In genomic region chr2:174748948-174749347, GRCh38 we compare ENCODE assay signal across 8 cellular contexts. TPM values are rescaled to one million over a fixed set of nuclear protein-coding genes. Genes with fewer than 3 reads are reported as not detected.
DNase-seq lines count a peak whose midpoint lies in the region; ATAC-seq, FAIRE-seq and TF ChIP-seq lines count a peak whose summit lies in the region.

No MANE protein-coding gene starts in this region.

- H3K4me1 ChIP-seq in HEK293 (ENCODE audit: control insufficient read depth, insufficient read depth, low read length) (no peaks in the 10 kb centered on the region), HepG2 (ENCODE audit: insufficient read depth, low read length) (no peaks in the 10 kb centered on the region)

- FAIRE-seq in HepG2 (lab: Jason Lieb, UNC) = peak; percentile 96

- POLR2A ChIA-PET in HEK293 (lab: Yijun Ruan, JAX) = interaction anchor here (1.0 kb wide), 1 partner anchor 14 kb away, joined by 4 read pairs; no protein-coding TSS in a partner anchor
- POLR2A ChIA-PET in HepG2 (lab: Yijun Ruan, JAX) = no interaction called here

- no peak overlapping the region for H3K9ac ChIP-seq in HepG2 (ENCODE audit: insufficient read depth, low read depth, low read length)

- peaks cover 19% of the 10 kb centered on the region for H3K4me1 Mint-ChIP-seq in chondrocyte (ENCODE audit: low read depth)

- H3K27me3 ChIP-seq in HepG2 (ENCODE audit: control insufficient read depth in 1 of 2, insufficient read depth in 2 of 2, low read length in 2 of 2) = peaks cover 0 to 39% of the 10 kb centered on the region in 2 experiments; a peak in 3 of 5 replicates

- H3K4me3 ChIP-seq in HEK293 (ENCODE audit: low read depth, low read length) (no peak overlapping the region), HepG2 (replicated peaks in 1 of 3; ENCODE audit: insufficient read depth in 1 of 3, low read depth in 2 of 3, low read length in 3 of 3) (no peak overlapping the region)

- no peaks in the 10 kb centered on the region for H3K36me3 ChIP-seq in HEK293 (ENCODE audit: control insufficient read depth in 2 of 2, insufficient read depth in 1 of 2, low read length in 2 of 2)
- H3K36me3 ChIP-seq in HepG2 (replicated peaks in 1 of 2; ENCODE audit: control insufficient read depth in 1 of 2, insufficient read depth in 2 of 2, low read length in 2 of 2) = no peaks in the 10 kb centered on the region

- intact Hi-C loops in HepG2 (cut with micrococcal nuclease; ENCODE audit: unreplicated experiment) = no loop called here

- CTCF ChIA-PET in HEK293 (lab: Yijun Ruan, JAX) = interaction anchor here (0.6 to 4.2 kb wide), 46 partner anchors 9 to 1539 kb away, joined by 3 to 53 read pairs (median 4); partner anchors contain the start of genes ATF2 and CHRNA1
- CTCF ChIA-PET in HepG2 (lab: Yijun Ruan, JAX; ENCODE audit: low intra/inter-chr PET ratio, low total read pairs) = interaction anchor here (0.8 kb wide), 2 partner anchors 237 to 533 kb away, joined by 3 to 6 read pairs; no protein-coding TSS in a partner anchor

- H3K4me3 Mint-ChIP-seq in chondrocyte (ENCODE audit: unreplicated experiment) = no peak overlapping the region

- TF ChIP-seq CTCF in HEK293 (tag by site-specific recombination; IDR thresholded peaks at IDR 0.05) (peak; percentile 68), chondrocyte (IDR thresholded peaks at IDR 0.05) (peak; percentile 92), HepG2 (CRISPR knock-in tag; IDR thresholded peaks at IDR 0.05) (peak; percentile 81)

- no TSS peak for BruUV-seq in HepG2 (replicated peaks; lab: Mats Ljungman, UMichigan)

- H3K36me3 Mint-ChIP-seq in chondrocyte (ENCODE audit: low read depth) = no peaks in the 10 kb centered on the region

- H3K9me3 ChIP-seq in HEK293 (ENCODE audit: control insufficient read depth, insufficient read depth, low read depth, low read length) = no peaks in the 10 kb centered on the region
- H3K9me3 ChIP-seq in HepG2 (ENCODE audit: low read length) = no peaks in the 10 kb centered on the region

- H2AFZ ChIP-seq in HepG2 (ENCODE audit: low read length) = no peak overlapping the region

- no peak for TF ChIP-seq EP300 in HepG2 (IDR thresholded peaks at IDR 0.05; ENCODE audit: low read depth in 2 of 2, low read length in 2 of 2)
- no peak for TF ChIP-seq EP300 in HepG2 (CRISPR knock-in tag; IDR thresholded peaks at IDR 0.05; ENCODE audit: borderline replicate concordance)

- H3K79me2 ChIP-seq in HepG2 (ENCODE audit: insufficient read depth, low read length) = no peaks in the 10 kb centered on the region

- ATAC-seq in HepG2 (peak; percentile 96), GM21360 (IDR thresholded peaks at IDR 0.05; ENCODE audit: unreplicated experiment) (no peak)

- DNase-seq in COLO668 (lab: John Stamatoyannopoulos, UW; ENCODE audit: unreplicated experiment) (peak; percentile 64), NCI-H2171 (lab: John Stamatoyannopoulos, UW) (peak; percentile 45), chondrocyte (ENCODE audit: low spot score) (no peak), HepG2 (ENCODE audit: low spot score) (peak; percentile 59)
- DNase-seq in activated CD4-positive, alpha-beta T cell treated with anti-CD3 and anti-CD28 coated beads for 24 hours (ENCODE audit: low read depth in 2 of 2) = peak; percentile 62 to 71
- DNase-seq in stimulated activated CD8-positive, alpha-beta memory T cell treated with anti-CD3 and anti-CD28 coated beads, Interleukin-12 subunit alpha, Interleukin-12 subunit beta, amount 100 ng/mL, for 4 hours (ENCODE audit: low read depth) = peak; percentile 40

- no peak overlapping the region for H3K27ac Mint-ChIP-seq in chondrocyte (ENCODE audit: unreplicated experiment)

- peak; percentile 67 for TF ChIP-seq RAD21 in HepG2 (CRISPR knock-in tag; IDR thresholded peaks at IDR 0.05)

- in situ Hi-C loops in HepG2 (cut with HindIII; ENCODE audit: extremely low pct_ligation_motif_present, low pct_unique_long_range_greater_than_20kb) = no loop called here

- WGBS in HepG2 (ENCODE audit: low lambda C conversion rate) = 3% methylated on average over 4 of the region's 4 CpGs

- H3K27ac ChIP-seq in HEK293 (ENCODE audit: extremely low read depth, low read depth, low read length) = no peak overlapping the region
- H3K27ac ChIP-seq in HepG2 (ENCODE audit: extremely low read length, insufficient read depth, low read length) = no peak overlapping the region

- H3K4me2 ChIP-seq in HepG2 (ENCODE audit: low read depth, low read length) = no peak overlapping the region

- H4K20me1 ChIP-seq in HepG2 (ENCODE audit: insufficient read depth, low read length) = no peaks in the 10 kb centered on the region

- no peaks in the 10 kb centered on the region for H3K9me3 Mint-ChIP-seq in chondrocyte (ENCODE audit: low read depth)

- peaks cover 2% of the 10 kb centered on the region for H3K27me3 Mint-ChIP-seq in chondrocyte (ENCODE audit: low read depth)

- no peak for TF ChIP-seq POLR2A in HepG2 (IDR thresholded peaks at IDR 0.05; ENCODE audit: insufficient read depth in 1 of 2, low read depth in 2 of 2, low read length in 2 of 2)

TF ChIP-seq in HEK293, 187 proteins besides CTCF, POLR2A, EP300 and RAD21 (continues in another document):
- TF ChIP-seq ZFP69B (tag by site-specific recombination; IDR thresholded peaks at IDR 0.05) = no peak
- no peak for TF ChIP-seq FEZF1 (tag by site-specific recombination; IDR thresholded peaks at IDR 0.05)
- no peak for TF ChIP-seq ZBTB8A (tag by site-specific recombination; IDR thresholded peaks at IDR 0.05)
- no peak for TF ChIP-seq ZNF791 (tag by site-specific recombination; IDR thresholded peaks at IDR 0.05)
- TF ChIP-seq ZSCAN5A (tag by site-specific recombination; IDR thresholded peaks at IDR 0.05) = no peak
- 0 out of 2 replicates have a peak, but pooled peaks have one; percentile 43 for TF ChIP-seq ZNF660 (tag by site-specific recombination; IDR thresholded peaks at IDR 0.05)

TF ChIP-seq in HepG2, 621 proteins besides CTCF, POLR2A, EP300 and RAD21 (continues in another document):
- TF ChIP-seq HNRNPUL1 (IDR thresholded peaks at IDR 0.05; ENCODE audit: low read depth, low read length) (no peak), TAF1 (CRISPR knock-in tag; IDR thresholded peaks at IDR 0.05) (no peak), TEAD3 (CRISPR knock-in tag; optimal IDR thresholded peaks at IDR 0.05; ENCODE audit: borderline replicate concordance) (peak; percentile 25), RCOR2 (CRISPR knock-in tag; IDR thresholded peaks at IDR 0.05) (no peak), SATB2 (CRISPR knock-in tag; IDR thresholded peaks at IDR 0.05) (no peak), SMC3 (IDR thresholded peaks at IDR 0.05; ENCODE audit: low read length) (peak; percentile 73), XRCC5 (optimal IDR thresholded peaks at IDR 0.05; ENCODE audit: low read length) (peak; percentile 41), HMGXB4 (CRISPR knock-in tag; IDR thresholded peaks at IDR 0.05; ENCODE audit: borderline replicate concordance in 1 of 2, low read depth in 1 of 2) (0 out of 4 replicates have a peak, but pooled peaks of 1 of the 2 experiments have one; percentile 31), ZNF251 (CRISPR knock-in tag; IDR thresholded peaks at IDR 0.05) (no peak), MAFF (IDR thresholded peaks at IDR 0.05; ENCODE audit: low read depth, low read length) (no peak), TRIM22 (IDR thresholded peaks at IDR 0.05) (no peak)

RNA-seq across cellular contexts. Expression of gene CHRNA1, which starts 15.3 kb away (rescaled TPM):
- total RNA-seq in chondrocyte (0.30 to 1.3 TPM (median 0.38 TPM) in 3 replicates), HepG2 (2016; rRNA removed; fragmentation: Illumina TruSeq; extraction: Trizol) (not detected in 2 replicates)
- not detected in 2 replicates for total RNA-seq in HepG2 (2016; cell fraction: cytosol; rRNA removed; fragmentation: Illumina TruSeq; extraction: Trizol; ENCODE audit: low read depth)
- not detected in 2 replicates for total RNA-seq in HepG2 (2016; cell fraction: insoluble cytoplasmic fraction; rRNA removed; fragmentation: Illumina TruSeq; extraction: Trizol)
- not detected in 2 replicates for total RNA-seq in HepG2 (2016; cell fraction: membrane; rRNA removed; fragmentation: Illumina TruSeq; extraction: Trizol)
- not detected in 2 replicates for total RNA-seq in HepG2 (2016; cell fraction: nucleus; rRNA removed; fragmentation: Illumina TruSeq; extraction: Trizol)
- not detected in 2 replicates for polyA plus RNA-seq in HepG2 (2011; rRNA removed)
- polyA plus RNA-seq in HepG2 (2011; cell fraction: cytosol; rRNA removed) = not detected in 2 replicates
- not detected in 2 replicates for polyA plus RNA-seq in HepG2 (2011; cell fraction: nucleus; rRNA removed)
- not detected in 2 replicates for polyA plus RNA-seq in HepG2 (2012)
- not detected in 2 replicates for polyA plus RNA-seq in HepG2 (2016; cell fraction: cytosol; fragmentation: Illumina TruSeq; extraction: Trizol; ENCODE audit: low read depth)
- polyA plus RNA-seq in HepG2 (2016; cell fraction: insoluble cytoplasmic fraction; fragmentation: Illumina TruSeq; extraction: Trizol; ENCODE audit: low read depth) = not detected in 2 replicates
- polyA plus RNA-seq in HepG2 (2016; cell fraction: membrane; fragmentation: Illumina TruSeq; extraction: Trizol; ENCODE audit: low read depth) = not detected in 2 replicates
- polyA plus RNA-seq in HepG2 (2016; cell fraction: nucleus; fragmentation: Illumina TruSeq; extraction: Trizol; ENCODE audit: insufficient read depth, low read depth) = not detected in 2 replicates
- not detected in 2 replicates for polyA minus RNA-seq in HepG2 (2011; rRNA and poly(A)+ RNA removed; ENCODE audit: low replicate concordance)
- not detected in 2 replicates for polyA minus RNA-seq in HepG2 (2011; cell fraction: cytosol; rRNA and poly(A)+ RNA removed)
- polyA minus RNA-seq in HepG2 (2011; cell fraction: nucleus; rRNA and poly(A)+ RNA removed) = not detected in 2 replicates
